17 cellular contexts compared by ENCODE assay signal in the genomic region with DNA sequence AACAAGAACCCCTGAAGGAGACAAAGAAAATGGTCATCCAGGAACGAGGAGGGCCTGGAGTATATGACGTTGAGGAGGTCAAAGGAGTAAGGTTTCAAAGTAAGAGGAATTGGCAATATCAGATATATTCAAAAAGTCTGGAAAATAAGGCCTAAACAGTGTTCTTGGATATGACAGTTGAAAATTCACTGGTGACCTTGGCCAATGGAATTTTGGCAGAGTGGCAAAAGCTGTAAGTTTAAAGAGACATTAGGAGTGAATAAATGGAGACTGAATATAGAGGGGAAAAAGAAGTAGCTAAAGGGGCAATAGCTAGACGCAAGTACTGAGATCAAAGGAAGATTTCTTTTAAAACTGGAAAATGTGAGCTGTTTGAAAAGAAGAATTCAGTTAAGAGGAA. TPM values are rescaled to one million over a fixed set of nuclear protein-coding genes. Genes with fewer than 3 reads are reported as not detected.
DNase-seq lines count a peak whose midpoint lies in the region; ATAC-seq and TF ChIP-seq lines count a peak whose summit lies in the region.
"Had no signal": no experiment of that assay in that cellular context is flagged by ENCODE, and none has a peak within 500 bp of the region (broad histone marks: within the 10 kb centered on the region; RNA-seq: fewer than 3 reads in every experiment).

No MANE protein-coding gene starts in this region.

- peak overlapping the region; percentile 80 for H3K14ac ChIP-seq in IMR-90 (replicated peaks; ENCODE audit: low read depth, low read length)

- peak overlapping the region; percentile 74 for H4K91ac ChIP-seq in IMR-90 (ENCODE audit: insufficient read depth, low read depth, low read length)

- no peak overlapping the region; the same call in 1 of the 2 replicates for H3K4me2 ChIP-seq in IMR-90 (ENCODE audit: low read depth, low read length)

- H3K9me3 ChIP-seq in IMR-90 (ENCODE audit: control insufficient read depth, insufficient read depth, low read length) (no peaks in the 10 kb centered on the region), esophagus muscularis mucosa (no peaks in the 10 kb centered on the region), thoracic aorta (no peaks in the 10 kb centered on the region)
- H3K9me3 ChIP-seq: HAP-1 had no signal

- TF ChIP-seq RAD21 in IMR-90 (IDR thresholded peaks at IDR 0.05; ENCODE audit: low read length): no peak

- no peak for TF ChIP-seq EP300 in esophagus muscularis mucosa (IDR thresholded peaks at IDR 0.05)

- H3K9me1 ChIP-seq in IMR-90 (ENCODE audit: insufficient read depth, low read length): peaks cover 25% of the 10 kb centered on the region

- H3K4me3 ChIP-seq in IMR-90 (ENCODE audit: insufficient read depth, low read depth, low read length) (no peak overlapping the region), esophagus muscularis mucosa (no peak overlapping the region), thoracic aorta (no peak overlapping the region)
- H3K4me3 ChIP-seq: HAP-1 had no signal

- no peak overlapping the region for H2AFZ ChIP-seq in IMR-90 (replicated peaks; ENCODE audit: low read length, poor library complexity)

- TF ChIP-seq POLR2A in IMR-90 (IDR thresholded peaks at IDR 0.05; ENCODE audit: low read depth, low read length): no peak
- no peak for TF ChIP-seq POLR2A in esophagus muscularis mucosa (IDR thresholded peaks at IDR 0.05; ENCODE audit: low read depth)

- H2BK15ac ChIP-seq in IMR-90 (ENCODE audit: low read depth, low read length): peak overlapping the region; percentile 54

- H3K36me3 ChIP-seq in IMR-90 (ENCODE audit: control insufficient read depth, insufficient read depth, low read length) (no peaks in the 10 kb centered on the region), esophagus muscularis mucosa (no peaks in the 10 kb centered on the region), thoracic aorta (no peaks in the 10 kb centered on the region)
- H3K36me3 ChIP-seq: HAP-1 had no signal

- H2AK5ac ChIP-seq in IMR-90 (ENCODE audit: low read depth, low read length): peak overlapping the region; percentile 93

- peak overlapping the region; percentile 89 for H2BK5ac ChIP-seq in IMR-90 (ENCODE audit: low read depth, low read length, poor library complexity, severe bottlenecking)

- in situ Hi-C loops in IMR-90 (cut with MboI; ENCODE audit: low sequenced_read_pairs): loop anchor here (5.0 kb wide), 1 partner anchor 99 kb away; no protein-coding TSS in a partner anchor

- POLR2A ChIA-PET in IMR-90 (lab: Charles Lee; ENCODE audit: unreplicated experiment): no interaction called here

- CTCF ChIA-PET in IMR-90 (lab: Yijun Ruan, JAX): no interaction called here

- intact Hi-C loops in IMR-90 (cut with micrococcal nuclease): no loop called here
- intact Hi-C loops in esophagus muscularis mucosa (cut with DNase I): no loop called here
- intact Hi-C loops in left ventricle myocardium superior (cut with micrococcal nuclease): no loop called here

- DNase-seq in EH (ENCODE audit: low read depth): peak; percentile 44
- DNase-seq in IMR-90: no peak
- DNase-seq in esophagus muscularis mucosa (ENCODE audit: extremely low spot score): no peak
- DNase-seq in thoracic aorta (ENCODE audit: low spot score): no peak
- DNase-seq in left ventricle myocardium superior: no peak
- DNase-seq in NCI-H226: no peak
- DNase-seq: AML-193, DMS79 treated with DMSO at 0.1 percent for 48 hours, KBM-7, NCI-H1105 treated with DMSO at 0.1 percent for 48 hours, NCI-H1694 treated with DMSO at 0.1 percent for 48 hours, NCI-H524, RPMI8226, SHP77 treated with DMSO at 0.1 percent for 48 hours had no signal

- ATAC-seq in IMR-90 (ENCODE audit: low read depth) (no peak), thoracic aorta (ENCODE audit: insufficient number of reproducible peaks, low FRiP score, low read depth) (no peak), left ventricle myocardium superior (no peak), HG02884 (IDR thresholded peaks at IDR 0.05; ENCODE audit: unreplicated experiment) (no peak)

- peak overlapping the region in 1 of 2 experiments; percentile 60; a peak in 2 of 4 replicates for H4K8ac ChIP-seq in IMR-90 (ENCODE audit: low read depth in 2 of 2, low read length in 2 of 2)

- WGBS in IMR-90 (ENCODE audit: extremely low coverage in 2 of 2, insufficient read length in 1 of 2), 2 experiments: 70% methylated on average over 2 of the region's 3 CpGs; no CpG with 5 or more reads in 1 of the 2 experiments
- 79% methylated on average over 3 of the region's 3 CpGs for WGBS in esophagus muscularis mucosa

- peak overlapping the region; percentile 4; the same call in 1 of the 2 replicates for H4K5ac ChIP-seq in IMR-90 (ENCODE audit: low read depth, low read length)

- H2AK9ac ChIP-seq in IMR-90 (replicated peaks; ENCODE audit: low read depth, low read length, poor library complexity): no peak overlapping the region

- H4K20me1 ChIP-seq in IMR-90 (ENCODE audit: insufficient read depth, low read length): peaks cover 4% of the 10 kb centered on the region

- peak overlapping the region; percentile 33; the same call in 1 of the 2 replicates for H3K56ac ChIP-seq in IMR-90 (ENCODE audit: extremely low read depth, insufficient read depth, low read length)

- peak overlapping the region; percentile 40; the same call in 1 of the 2 replicates for H3K18ac ChIP-seq in IMR-90 (ENCODE audit: low read depth, low read length)

- H3K27ac ChIP-seq in IMR-90 (ENCODE audit: insufficient read depth, low read length) (peak overlapping the region; percentile 67), esophagus muscularis mucosa (replicated peaks in 1 of 4) (peak overlapping the region; percentile 32 to 58 (median 46)), thoracic aorta (peak overlapping the region; percentile 98 to 100)
- H3K27ac ChIP-seq: C4-2B had no signal

- dilution Hi-C loops in IMR-90 (cut with HindIII; ENCODE audit: low sequenced_read_pairs, unreplicated experiment): no loop called here

- peak overlapping the region; percentile 90 for H3K4ac ChIP-seq in IMR-90 (ENCODE audit: low read depth, low read length)

- H3K27me3 ChIP-seq in IMR-90 (ENCODE audit: control insufficient read depth, insufficient read depth, low read length): no peaks in the 10 kb centered on the region
- no peaks in the 10 kb centered on the region for H3K27me3 ChIP-seq in esophagus muscularis mucosa
- H3K27me3 ChIP-seq in thoracic aorta (replicated peaks; ENCODE audit: insufficient read depth): no peaks in the 10 kb centered on the region

- no peak overlapping the region; the same call in 1 of the 2 replicates for H3K9ac ChIP-seq in IMR-90 (ENCODE audit: low read depth, low read length)

- H2BK20ac ChIP-seq in IMR-90 (ENCODE audit: low read depth, low read length): peak overlapping the region; percentile 85

- H3K23ac ChIP-seq in IMR-90 (ENCODE audit: low read depth, low read length): peak overlapping the region; percentile 61; the same call in 1 of the 2 replicates

- H3K4me1 ChIP-seq in IMR-90 (ENCODE audit: control insufficient read depth, insufficient read depth, low read length) (peaks cover 27% of the 10 kb centered on the region), esophagus muscularis mucosa (peaks cover 4 to 39% (median 38%) of the 10 kb centered on the region in 4 donors), thoracic aorta (ENCODE audit: control insufficient read depth in 1 of 2, low read depth in 2 of 2) (peaks cover 12 to 39% of the 10 kb centered on the region in 2 donors)

- BruUV-seq in IMR-90 (replicated peaks; lab: Mats Ljungman, UMichigan): no TSS peak

- TF ChIP-seq CTCF in IMR-90 (conservative IDR thresholded peaks at IDR 0.05; ENCODE audit: low read depth, low read length) (no peak), esophagus muscularis mucosa (IDR thresholded peaks at IDR 0.05) (no peak), thoracic aorta (IDR thresholded peaks at IDR 0.05) (no peak)

- peaks cover 19 to 43% of the 10 kb centered on the region in 2 experiments; a peak in 3 of 4 replicates for H3K79me1 ChIP-seq in IMR-90 (ENCODE audit: low read depth in 1 of 2, low read length in 2 of 2)

- peak overlapping the region; percentile 86 for H2BK120ac ChIP-seq in IMR-90 (ENCODE audit: low read depth, low read length)

TF ChIP-seq in IMR-90, 13 proteins besides CTCF, POLR2A, EP300 and RAD21:
- TF ChIP-seq NFE2L2 (IDR thresholded peaks at IDR 0.05; ENCODE audit: low read depth, low read length) (no peak), SMC3 (IDR thresholded peaks at IDR 0.05; ENCODE audit: low read depth, low read length) (no peak), RCOR1 (IDR thresholded peaks at IDR 0.05; ENCODE audit: insufficient replicate concordance, low read length) (no peak)

RNA-seq across cellular contexts. Expression of gene ACTN1, which starts 4.1 kb away (rescaled TPM):
- total RNA-seq in IMR-90 (2012; rRNA removed): 648 and 684 TPM in 2 replicates
- polyA plus RNA-seq in IMR-90 (2012; rRNA removed): 766 and 895 TPM in 2 replicates
- 676 and 750 TPM in 2 replicates for polyA plus RNA-seq in IMR-90 (2012; cell fraction: cytosol; rRNA removed)
- polyA plus RNA-seq in IMR-90 (2012; cell fraction: nucleus; rRNA removed; ENCODE audit: low replicate concordance): 1,803 and 1,926 TPM in 2 replicates
- total RNA-seq in esophagus muscularis mucosa: 1,000 to 10,000 TPM in 3 of 4 donors, 100 to 1,000 TPM in 1; 958 to 2,110 (median 1,439) TPM
- total RNA-seq in thoracic aorta: 1,000 to 10,000 TPM; 1,201 to 1,291 TPM
- total RNA-seq in left ventricle myocardium superior: 90.5 TPM

Comparison
In these comparisons a context has a peak if more than half of its experiments do, and no peak if none do; other contexts are left out.
1. H3K27ac ChIP-seq: peak in every context shown above with its lines; median percentile 99 in thoracic aorta; 67 in IMR-90; 46 in esophagus muscularis mucosa.